31 cellular contexts compared by ENCODE assay signal in the genomic region with DNA sequence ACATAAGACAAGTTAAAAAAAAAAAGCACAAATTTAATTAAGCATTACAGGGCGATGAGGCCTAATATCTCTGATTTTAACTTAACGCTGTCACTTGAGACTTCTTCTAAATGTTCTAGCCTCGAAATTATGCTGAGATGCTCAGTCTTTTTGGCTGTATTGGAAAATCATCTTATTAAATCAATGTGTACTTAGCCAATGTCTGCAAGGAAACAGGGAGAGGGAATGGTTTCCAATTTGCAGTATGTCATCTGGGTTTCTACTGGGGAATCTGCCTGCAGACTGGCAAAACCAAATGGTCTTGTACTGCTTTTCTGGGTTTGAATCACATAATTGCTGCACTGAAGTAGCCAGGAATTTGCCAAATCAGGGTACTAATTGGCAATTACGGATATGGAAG. TPM values are rescaled to one million over a fixed set of nuclear protein-coding genes. Genes with fewer than 3 reads are reported as not detected.
"Had no signal": no experiment of that assay in that cellular context is flagged by ENCODE, and none has a peak within 500 bp of the region (broad histone marks: within the 10 kb centered on the region; RNA-seq: fewer than 3 reads in every experiment).

No MANE protein-coding gene starts in this region.

- H3K27me3 ChIP-seq: left lung, neutrophil, ovary, right atrium auricular region, right lobe of liver, stomach, tibial artery, uterus had no signal

- H2AFZ ChIP-seq: neural progenitor cell had no signal

- H3K4me2 ChIP-seq: neural progenitor cell, smooth muscle cell had no signal

- H3K9ac ChIP-seq: neural progenitor cell had no signal

- H3K9me3 Mint-ChIP-seq: neural progenitor cell had no signal

- H3K36me3 Mint-ChIP-seq: immature natural killer cell; neural progenitor cell; stimulated activated memory B cell treated with anti-CD40 and anti-IgM and Interleukin-4, amounts not matched to agents 10 μg/mL and 1 μg/mL and 100 μg/mL, for 72 hours had no signal

- H3K9me3 ChIP-seq: left lung, lower lobe of right lung, neutrophil, ovary, right lobe of liver, thoracic aorta, tibial artery, uterus had no signal

- H3K27ac Mint-ChIP-seq: immature natural killer cell; nephron progenitor cell; neural progenitor cell; progenitor cell of endocrine pancreas; stimulated activated memory B cell treated with anti-CD40 and anti-IgM and Interleukin-4, amounts not matched to agents 10 μg/mL and 1 μg/mL and 100 μg/mL, for 72 hours had no signal

- H3K4me1 ChIP-seq: lower lobe of right lung, right atrium auricular region, right lobe of liver, stomach, tibial artery, uterus had no signal

- H3K4me3 Mint-ChIP-seq: immature natural killer cell; naive thymus-derived CD8-positive, alpha-beta T cell; nephron progenitor cell; neural progenitor cell; stimulated activated memory B cell treated with anti-CD40 and anti-IgM and Interleukin-4, amounts not matched to agents 10 μg/mL and 1 μg/mL and 100 μg/mL, for 72 hours had no signal

- DNase-seq: hypothalamus; immature natural killer cell; kidney; left colon; left lung; lower lobe of right lung; mammary epithelial cell; mesenchymal stem cell; naive thymus-derived CD8-positive, alpha-beta T cell; nephron progenitor cell; occipital lobe; ovary; right lobe of liver; stimulated activated CD4-positive, alpha-beta T cell treated with anti-CD3 and anti-CD28 coated beads, Interleukin-1b, Interleukin-23, amount 100 ng/mL, for 48 hours; stimulated activated CD4-positive, alpha-beta T cell treated with anti-CD3 and anti-CD28 coated beads, Interleukin-2, amount 100 ng/mL, for 48 hours; stimulated activated CD4-positive, alpha-beta T cell treated with anti-CD3 and anti-CD28 coated beads, Interleukin-4, amount 100 ng/mL, for 4 hours; stimulated activated CD8-positive, alpha-beta memory T cell treated with anti-CD3 and anti-CD28 coated beads, Interleukin-4, amount 100 ng/mL, for 48 hours; stimulated activated naive CD4-positive, alpha-beta T cell treated with Interleukin-2 at 50 U/mL for 16 hours; stomach; tibial artery; trophoblast cell; uterus had no signal

- ATAC-seq: left colon; left lung; lower lobe of right lung; naive thymus-derived CD8-positive, alpha-beta T cell; right lobe of liver; stimulated activated memory B cell treated with anti-CD40 and anti-IgM and Interleukin-4, amounts not matched to agents 10 μg/mL and 1 μg/mL and 100 μg/mL, for 72 hours had no signal

- H3K4me3 ChIP-seq: left lung, lower lobe of right lung, neural progenitor cell, ovary, right atrium auricular region, right lobe of liver, smooth muscle cell, stomach, thoracic aorta, tibial artery, uterus had no signal

- H3K27ac ChIP-seq: left lung, lower lobe of right lung, neural progenitor cell, neutrophil, ovary, right atrium auricular region, right lobe of liver, stomach, thoracic aorta, tibial artery, uterus had no signal

- H3K36me3 ChIP-seq: left lung, neural progenitor cell, neutrophil, ovary, right atrium auricular region, right lobe of liver, thoracic aorta, tibial artery, uterus had no signal

RNA-seq across cellular contexts. Expression of a gene that starts 44.1 kb away (rescaled TPM):
- total RNA-seq: naive thymus-derived CD8-positive, alpha-beta T cell; pulmonary artery endothelial cell; renal cortical epithelial cell had no signal
